ENCODE assay signal across 20 cellular contexts in genomic region chr10:112913661-112914287, GRCh38. TPM values are rescaled to one million over a fixed set of nuclear protein-coding genes. Genes with fewer than 3 reads are reported as not detected.
DNase-seq lines count a peak whose midpoint lies in the region; ATAC-seq, FAIRE-seq and TF ChIP-seq lines count a peak whose summit lies in the region.
"Had no signal": no experiment of that assay in that cellular context is flagged by ENCODE, and none has a peak within 500 bp of the region (broad histone marks: within the 10 kb centered on the region; RNA-seq: fewer than 3 reads in every experiment).

No MANE protein-coding gene starts in this region.

- H3K4me3 ChIP-seq in colonic mucosa (no peak overlapping the region), small intestine (ENCODE audit: low read depth in 1 of 2, low read length in 2 of 2) (no peak overlapping the region)
- H3K4me3 ChIP-seq: SJCRH30 had no signal

- intact Hi-C loops in colonic mucosa (cut with DNase I) = no loop called here

- TF ChIP-seq CTCF in colonic mucosa (IDR thresholded peaks at IDR 0.05) = no peak

- H3K4me1 ChIP-seq in colonic mucosa = no peaks in the 10 kb centered on the region
- no peaks in the 10 kb centered on the region for H3K4me1 ChIP-seq in small intestine (ENCODE audit: control insufficient read depth in 2 of 2, insufficient read depth in 1 of 2, low read depth in 1 of 2, low read length in 1 of 2)
- H3K4me1 ChIP-seq: SJCRH30 had no signal

- H3K36me3 ChIP-seq in colonic mucosa = no peaks in the 10 kb centered on the region
- H3K36me3 ChIP-seq in small intestine (ENCODE audit: control insufficient read depth in 2 of 2, insufficient read depth in 2 of 2, low read length in 2 of 2) = no peaks in the 10 kb centered on the region
- H3K36me3 ChIP-seq: SJCRH30 had no signal

- DNase-seq in SKM-1 treated with dmso at 0.1 percent for 144 hours (lab: John Stamatoyannopoulos, UW; ENCODE audit: unreplicated experiment) (peak; percentile 22), SKM-1 (lab: John Stamatoyannopoulos, UW; ENCODE audit: unreplicated experiment) (no peak), Kasumi-1 (lab: John Stamatoyannopoulos, UW) (peak; percentile 50 to 51), colonic mucosa (peak; percentile 67), small intestine (peak; percentile 83), DMS153 (lab: John Stamatoyannopoulos, UW) (no peak)
- no peak for DNase-seq in activated naive CD4-positive, alpha-beta T cell (lab: John Stamatoyannopoulos, UW)
- DNase-seq: CD4-positive, alpha-beta memory T cell; DMS79 treated with DMSO at 0.1 percent for 48 hours; Karpas-422; NCI-H1048; NCI-H1694; NCI-H2107; NCI-H226; NCI-H526; SJCRH30; T-helper 1 cell had no signal

- H3K27ac ChIP-seq in colonic mucosa (peak overlapping the region; percentile 86), small intestine (ENCODE audit: low read depth in 1 of 2, low read length in 1 of 2) (peak overlapping the region; percentile 26 to 44)
- H3K27ac ChIP-seq: SJCRH30 had no signal

- WGBS in small intestine, 3 donors = 46 to 68% (median 56%) methylated on average over 9 of the region's 9 CpGs

- no peaks in the 10 kb centered on the region for H3K27me3 ChIP-seq in colonic mucosa
- no peaks in the 10 kb centered on the region for H3K27me3 ChIP-seq in small intestine (ENCODE audit: control insufficient read depth in 2 of 2, insufficient read depth in 2 of 2, low read length in 2 of 2)
- H3K27me3 ChIP-seq: SJCRH30 had no signal

- no peak overlapping the region for H3K9ac ChIP-seq in colonic mucosa (ENCODE audit: low read depth in 2 of 2, low read length in 2 of 2)

- H3K9me3 ChIP-seq in colonic mucosa (no peaks in the 10 kb centered on the region), small intestine (ENCODE audit: control insufficient read depth, low read depth) (no peaks in the 10 kb centered on the region)
- H3K9me3 ChIP-seq: SJCRH30 had no signal

- FAIRE-seq in small intestine (lab: Jason Lieb, UNC) = no peak
- FAIRE-seq: G401.6, GM12892 had no signal

- ATAC-seq in HG03175 (IDR thresholded peaks at IDR 0.05; ENCODE audit: unreplicated experiment) = no peak

RNA-seq across cellular contexts. Expression of gene TCF7L2, which starts 36.3 kb away (rescaled TPM):
- 10 to 100 TPM; 65.1 to 98.9 TPM for total RNA-seq in colonic mucosa
- polyA plus RNA-seq in small intestine = 10 to 100 TPM; 13.2 to 21.5 (median 16.2) TPM

Comparison
In these comparisons a context has a peak if more than half of its experiments do, and no peak if none do; other contexts are left out.
1. DNase-seq: peak in SKM-1 treated with dmso at 0.1 percent for 144 hours (single experiment), Kasumi-1 (2 of 2), colonic mucosa (single experiment) and small intestine (single experiment); none in SKM-1 (single experiment), activated naive CD4-positive, alpha-beta T cell (0 of 4) and DMS153 (single experiment).